Comparison of ENCODE assay signal across 8 cellular contexts in genomic region chr2:134218928-134219707, GRCh38. TPM values are rescaled to one million over a fixed set of nuclear protein-coding genes. Genes with fewer than 3 reads are reported as not detected.
DNase-seq lines count a peak whose midpoint lies in the region; ATAC-seq and TF ChIP-seq lines count a peak whose summit lies in the region.

No MANE protein-coding gene starts in this region.

- no peak for TF ChIP-seq CTCF in CD4-positive, alpha-beta T cell (IDR thresholded peaks at IDR 0.05)
- TF ChIP-seq CTCF in progenitor cell of endocrine pancreas (IDR thresholded peaks at IDR 0.05; ENCODE audit: unreplicated experiment): no peak

- intact Hi-C loops in CD4-positive, alpha-beta T cell (cut with DNase I, micrococcal nuclease): loop anchor here in 1 of 2 experiments (1.0 to 5.0 kb wide), 2 partner anchors 14 to 37 kb away; no protein-coding TSS in a partner anchor

- no peaks in the 10 kb centered on the region for H3K27me3 Mint-ChIP-seq in CD4-positive, alpha-beta T cell
- no peaks in the 10 kb centered on the region for H3K27me3 Mint-ChIP-seq in progenitor cell of endocrine pancreas

- peaks cover 2% of the 10 kb centered on the region for H3K9me3 Mint-ChIP-seq in CD4-positive, alpha-beta T cell
- peaks cover 9% of the 10 kb centered on the region for H3K9me3 Mint-ChIP-seq in progenitor cell of endocrine pancreas (ENCODE audit: low read depth)

- no peaks in the 10 kb centered on the region for H3K27me3 ChIP-seq in CD4-positive, alpha-beta T cell (ENCODE audit: control insufficient read depth, insufficient read depth, low read length)

- POLR2A ChIA-PET in CD4-positive, alpha-beta T cell (lab: Charles Lee): interaction anchor here (0.6 to 2.2 kb wide), 8 partner anchors 9 to 699 kb away, joined by 3 to 11 read pairs (median 4); no protein-coding TSS in a partner anchor

- CTCF ChIA-PET in CD4-positive, alpha-beta T cell (lab: Charles Lee): interaction anchor here (0.6 to 4.5 kb wide), 5 partner anchors 12 to 101 kb away, joined by 3 to 18 read pairs (median 3); no protein-coding TSS in a partner anchor

- peak; percentile 12 to 49 (median 29) for DNase-seq in CD4-positive, alpha-beta T cell
- peak; percentile 58 for DNase-seq in NAMALWA (ENCODE audit: low spot score)
- peak; percentile 15 for DNase-seq in activated gamma-delta T cell treated with anti-CD3 and anti-CD28 coated beads, Interleukin-2, amount 50 U/mL, for 16 hours (ENCODE audit: low read depth)
- DNase-seq in progenitor cell of endocrine pancreas (ENCODE audit: low spot score, unreplicated experiment): no peak
- DNase-seq in NCI-H128 (lab: John Stamatoyannopoulos, UW; ENCODE audit: unreplicated experiment): no peak
- no peak for DNase-seq in inferior parietal cortex (ENCODE audit: extremely low spot score)
- DNase-seq in SW 1271 (lab: John Stamatoyannopoulos, UW): no peak

- H3K9me3 ChIP-seq in CD4-positive, alpha-beta T cell (ENCODE audit: control insufficient read depth, low read length): no peaks in the 10 kb centered on the region

- H3K4me1 Mint-ChIP-seq in CD4-positive, alpha-beta T cell (ENCODE audit: low read depth): peaks cover 77% of the 10 kb centered on the region
- peaks cover 27% of the 10 kb centered on the region for H3K4me1 Mint-ChIP-seq in progenitor cell of endocrine pancreas (ENCODE audit: low read depth)

- ATAC-seq in CD4-positive, alpha-beta T cell (ENCODE audit: poor library complexity): peak; percentile 71
- ATAC-seq in GM21529 (IDR thresholded peaks at IDR 0.05; ENCODE audit: unreplicated experiment): peak; percentile 57

- peak overlapping the region; percentile 87 for H3K27ac Mint-ChIP-seq in CD4-positive, alpha-beta T cell
- peak overlapping the region; percentile 15 for H3K27ac Mint-ChIP-seq in progenitor cell of endocrine pancreas

- peak overlapping the region; percentile 49 for H3K4me3 Mint-ChIP-seq in CD4-positive, alpha-beta T cell
- no peak overlapping the region for H3K4me3 Mint-ChIP-seq in progenitor cell of endocrine pancreas (ENCODE audit: low read depth)

- H3K27ac ChIP-seq in CD4-positive, alpha-beta T cell (ENCODE audit: low read depth, low read length): peak overlapping the region; percentile 32

- peaks cover 9% of the 10 kb centered on the region for H3K36me3 Mint-ChIP-seq in CD4-positive, alpha-beta T cell (ENCODE audit: low read depth)
- H3K36me3 Mint-ChIP-seq in progenitor cell of endocrine pancreas (ENCODE audit: insufficient read depth): peaks cover 9% of the 10 kb centered on the region

RNA-seq across cellular contexts. Expression of gene MGAT5, which starts 34.8 kb away (rescaled TPM):
- 10 to 100 TPM; 77.5 to 77.8 TPM for total RNA-seq in CD4-positive, alpha-beta T cell
- total RNA-seq in progenitor cell of endocrine pancreas: 106 and 110 TPM in 2 replicates

Comparison
In these comparisons a context has a peak if more than half of its experiments do, and no peak if none do; other contexts are left out.
1. DNase-seq: peak in CD4-positive, alpha-beta T cell (10 of 10), NAMALWA (single experiment) and activated gamma-delta T cell treated with anti-CD3 and anti-CD28 coated beads, Interleukin-2, amount 50 U/mL, for 16 hours (single experiment); none in progenitor cell of endocrine pancreas (single experiment), NCI-H128 (single experiment), inferior parietal cortex (single experiment) and SW 1271 (0 of 2).